Comparison of ENCODE assay signal across 8 cellular contexts in genomic region chr1:219173758-219174671, GRCh38. TPM values are rescaled to one million over a fixed set of nuclear protein-coding genes. Genes with fewer than 3 reads are reported as not detected.
DNase-seq lines count a peak whose midpoint lies in the region; ATAC-seq and TF ChIP-seq lines count a peak whose summit lies in the region.

TSS of gene LYPLAL1 (plus strand) at chr1:219173878. CDS start at chr1:219173891, 13 bp downstream.

- no peak for TF ChIP-seq CTCF in HL-60 (IDR thresholded peaks at IDR 0.05; ENCODE audit: insufficient read depth, low read length)

- H3K27me3 ChIP-seq in HL-60 (ENCODE audit: insufficient read depth, poor library complexity, severe bottlenecking): no peaks in the 10 kb centered on the region
- no peaks in the 10 kb centered on the region for H3K27me3 ChIP-seq in effector memory CD4-positive, alpha-beta T cell (replicated peaks; ENCODE audit: control insufficient read depth, insufficient read depth, low read length, poor library complexity, severe bottlenecking)

- H3K27ac Mint-ChIP-seq in memory B cell: peak within 1 kb of the TSS; percentile 96

- peak within 1 kb of the TSS; percentile 98 for H3K4me3 Mint-ChIP-seq in memory B cell

- H3K9me3 ChIP-seq in effector memory CD4-positive, alpha-beta T cell (ENCODE audit: control insufficient read depth, low read length): no peaks in the 10 kb centered on the region

- POLR2A ChIA-PET in activated CD8-positive, alpha-beta memory T cell treated with anti-CD3 and anti-CD28 coated beads for 36 hours (lab: Charles Lee): interaction anchor here (2.2 kb wide), 1 partner anchor 15 kb away, joined by 15 read pairs; no protein-coding TSS in a partner anchor

- peaks cover 3% of the 10 kb centered on the region for H3K4me1 ChIP-seq in effector memory CD4-positive, alpha-beta T cell (ENCODE audit: control insufficient read depth, insufficient read depth, low read length, poor library complexity, severe bottlenecking)

- ATAC-seq in GM19463 (IDR thresholded peaks at IDR 0.05; ENCODE audit: unreplicated experiment) (peak; percentile 64), memory B cell (ENCODE audit: low read depth) (peak; percentile 84)

- no peaks in the 10 kb centered on the region for H3K27me3 Mint-ChIP-seq in memory B cell

- peaks cover 3% of the 10 kb centered on the region for H3K9me3 Mint-ChIP-seq in memory B cell

- H3K36me3 Mint-ChIP-seq in memory B cell: peaks cover 6% of the 10 kb centered on the region

- H3K4me1 Mint-ChIP-seq in memory B cell: peaks cover 32% of the 10 kb centered on the region

- H3K27ac ChIP-seq in HL-60 (replicated peaks): peak within 1 kb of the TSS; percentile 83
- peak within 1 kb of the TSS; percentile 68 for H3K27ac ChIP-seq in effector memory CD4-positive, alpha-beta T cell (ENCODE audit: insufficient read depth, low read length, poor library complexity, severe bottlenecking)

- H3K36me3 ChIP-seq in effector memory CD4-positive, alpha-beta T cell (ENCODE audit: control insufficient read depth, insufficient read depth, low read length): no peaks in the 10 kb centered on the region

- DNase-seq in COLO668 (lab: John Stamatoyannopoulos, UW; ENCODE audit: unreplicated experiment) (peak; percentile 94), HL-60 (ENCODE audit: low read depth in 1 of 2, low spot score in 1 of 2) (peak; percentile 67 to 84), memory B cell (ENCODE audit: low spot score in 2 of 2) (peak; percentile 85 to 89)
- DNase-seq in NK-92 treated with Interleukin-12 subunit alpha and Interleukin-12 subunit beta, amount 100 ng/mL, for 24 hours (lab: John Stamatoyannopoulos, UW): peak; percentile 78
- peak; percentile 69 to 81 (median 77) for DNase-seq in effector memory CD4-positive, alpha-beta T cell
- DNase-seq in stimulated activated CD8-positive, alpha-beta memory T cell treated with anti-CD3 and anti-CD28 coated beads, Interleukin-12 subunit alpha, Interleukin-12 subunit beta, amount 100 ng/mL, for 1 hour (ENCODE audit: low read depth): peak; percentile 80

- CTCF ChIA-PET in activated CD8-positive, alpha-beta memory T cell treated with anti-CD3 and anti-CD28 coated beads for 36 hours (lab: Charles Lee): interaction anchor here (0.9 kb wide), 1 partner anchor 14 kb away, joined by 4 read pairs; no protein-coding TSS in a partner anchor

- peak within 1 kb of the TSS; percentile 70 for H3K4me3 ChIP-seq in HL-60 (replicated peaks; ENCODE audit: insufficient read depth, low read length)
- peak within 1 kb of the TSS; percentile 72 for H3K4me3 ChIP-seq in effector memory CD4-positive, alpha-beta T cell (ENCODE audit: insufficient read depth, low read depth, low read length, poor library complexity, severe bottlenecking)

RNA-seq across cellular contexts. Expression of gene LYPLAL1, which starts in this region (rescaled TPM):
- 10 to 100 TPM; 20.1 to 20.4 TPM for total RNA-seq in activated CD8-positive, alpha-beta memory T cell treated with anti-CD3 and anti-CD28 coated beads for 36 hours

Comparison
In these comparisons a context has a peak if more than half of its experiments do, and no peak if none do; other contexts are left out.
1. Peak in every context shown above with its lines: DNase-seq, ATAC-seq, H3K4me3 ChIP-seq and H3K27ac ChIP-seq.